In genomic region chr3:55486857-55487375, GRCh38 we compare ENCODE assay signal across 8 cellular contexts. TPM values are rescaled to one million over a fixed set of nuclear protein-coding genes. Genes with fewer than 3 reads are reported as not detected.
DNase-seq lines count a peak whose midpoint lies in the region; ATAC-seq and TF ChIP-seq lines count a peak whose summit lies in the region.

WNT5A (minus strand) TSS chr3:55487306; CDS start chr3:55486985, 321 bp downstream.

- TF ChIP-seq CTCF in osteocyte (IDR thresholded peaks at IDR 0.05), result no peak

- CTCF ChIA-PET in activated CD4-positive, alpha-beta T cell treated with anti-CD3 and anti-CD28 coated beads for 36 hours (lab: Charles Lee), result no interaction called here

- peak within 1 kb of the TSS; percentile 65 for H3K4me3 Mint-ChIP-seq in activated CD4-positive, alpha-beta T cell treated with anti-CD3 and anti-CD28 coated beads for 36 hours
- H3K4me3 Mint-ChIP-seq in osteocyte (ENCODE audit: unreplicated experiment), result peak within 1 kb of the TSS; percentile 96

- no peaks in the 10 kb centered on the region for H3K9me3 Mint-ChIP-seq in activated CD4-positive, alpha-beta T cell treated with anti-CD3 and anti-CD28 coated beads for 36 hours (ENCODE audit: low read depth)
- H3K9me3 Mint-ChIP-seq in osteocyte (ENCODE audit: unreplicated experiment), result no peaks in the 10 kb centered on the region

- no peaks in the 10 kb centered on the region for H3K36me3 Mint-ChIP-seq in activated CD4-positive, alpha-beta T cell treated with anti-CD3 and anti-CD28 coated beads for 36 hours (ENCODE audit: low read depth)
- no peaks in the 10 kb centered on the region for H3K36me3 Mint-ChIP-seq in osteocyte (ENCODE audit: unreplicated experiment)

- DNase-seq in activated CD4-positive, alpha-beta T cell treated with anti-CD3 and anti-CD28 coated beads for 36 hours, result no peak
- DNase-seq in activated CD4-positive, alpha-beta T cell treated with anti-CD3 and anti-CD28 coated beads, Interleukin-2, amount 50 U/mL, for 48 hours, result no peak
- DNase-seq in T1000 (lab: John Stamatoyannopoulos, UW), result peak; percentile 70
- DNase-seq in germinal center (ENCODE audit: low spot score), result peak; percentile 44
- peak; percentile 87 for DNase-seq in osteocyte (ENCODE audit: extremely low spot score, unreplicated experiment)
- no peak for DNase-seq in AG08396 (ENCODE audit: low spot score)
- DNase-seq in GM19240 (ENCODE audit: insufficient read length, low spot score), result no peak

- H3K27me3 Mint-ChIP-seq in activated CD4-positive, alpha-beta T cell treated with anti-CD3 and anti-CD28 coated beads for 36 hours, result peaks cover 64% of the 10 kb centered on the region
- no peaks in the 10 kb centered on the region for H3K27me3 Mint-ChIP-seq in osteocyte (ENCODE audit: unreplicated experiment)

- ATAC-seq in activated CD4-positive, alpha-beta T cell treated with anti-CD3 and anti-CD28 coated beads for 36 hours, result no peak
- no peak for ATAC-seq in HG03354 (IDR thresholded peaks at IDR 0.05; ENCODE audit: poor library complexity, severe bottlenecking, unreplicated experiment)

- POLR2A ChIA-PET in activated CD4-positive, alpha-beta T cell treated with anti-CD3 and anti-CD28 coated beads for 36 hours (lab: Charles Lee), result no interaction called here

- peaks cover 34% of the 10 kb centered on the region for H3K4me1 Mint-ChIP-seq in activated CD4-positive, alpha-beta T cell treated with anti-CD3 and anti-CD28 coated beads for 36 hours
- H3K4me1 Mint-ChIP-seq in osteocyte (ENCODE audit: unreplicated experiment), result peaks cover 54% of the 10 kb centered on the region

- no peak within 1 kb of the TSS for H3K27ac Mint-ChIP-seq in activated CD4-positive, alpha-beta T cell treated with anti-CD3 and anti-CD28 coated beads for 36 hours
- H3K27ac Mint-ChIP-seq in osteocyte (ENCODE audit: unreplicated experiment), result peak within 1 kb of the TSS; percentile 92

- intact Hi-C loops in activated CD4-positive, alpha-beta T cell treated with anti-CD3 and anti-CD28 coated beads for 36 hours (cut with DNase I, micrococcal nuclease), result loop anchor here (5.0 to 10.0 kb wide), 6 partner anchors 235 to 1060 kb away; no protein-coding TSS in a partner anchor

RNA-seq across cellular contexts. Expression of gene WNT5A, which starts in this region (rescaled TPM):
- total RNA-seq in activated CD4-positive, alpha-beta T cell treated with anti-CD3 and anti-CD28 coated beads for 36 hours, result not detected
- 27.6 and 30.4 TPM in 2 replicates for total RNA-seq in osteocyte

Comparison
In these comparisons a context has a peak if more than half of its experiments do, and no peak if none do; other contexts are left out.
1. RNA of gene WNT5A (total RNA-seq): 27.6 to 30.4 TPM in osteocyte; not detected in activated CD4-positive, alpha-beta T cell treated with anti-CD3 and anti-CD28 coated beads for 36 hours; every median in the first group is over 10 times any median in the second.
2. DNase-seq: peak in T1000 (single experiment), germinal center (single experiment) and osteocyte (single experiment); none in activated CD4-positive, alpha-beta T cell treated with anti-CD3 and anti-CD28 coated beads for 36 hours (single experiment), activated CD4-positive, alpha-beta T cell treated with anti-CD3 and anti-CD28 coated beads, Interleukin-2, amount 50 U/mL, for 48 hours (0 of 2), AG08396 (single experiment) and GM19240 (single experiment).